28 cellular contexts compared by ENCODE assay signal in genomic region chr14:95349241-95349640, GRCh38.
"Had no signal": no experiment of that assay in that cellular context is flagged by ENCODE, and none has a peak within 500 bp of the region (broad histone marks: within the 10 kb centered on the region; RNA-seq: fewer than 3 reads in every experiment).

No MANE protein-coding gene starts in this region.

- DNase-seq: activated CD4-positive, alpha-beta memory T cell treated with anti-CD3 and anti-CD28 coated beads, Interleukin-2, amount 10 ng/mL, durations not matched to agents 7 days and 5 days; activated CD4-positive, alpha-beta T cell treated with anti-CD3 and anti-CD28 coated beads for 1 hour; activated CD4-positive, alpha-beta T cell treated with anti-CD3 and anti-CD28 coated beads for 4 hours; activated CD4-positive, alpha-beta T cell treated with anti-CD3 and anti-CD28 coated beads, Interleukin-2, amount 10 ng/mL, durations not matched to agents 7 days and 5 days; activated CD4-positive, alpha-beta T cell treated with anti-CD3 and anti-CD28 coated beads, Interleukin-2, amount 50 U/mL, for 4 hours; activated effector memory CD4-positive, alpha-beta T cell treated with anti-CD3 and anti-CD28 coated beads, Interleukin-2, amount 50 U/mL, for 16 hours; activated naive CD4-positive, alpha-beta T cell treated with anti-CD3 and anti-CD28 coated beads for 36 hours; activated naive CD8-positive, alpha-beta T cell treated with anti-CD3 and anti-CD28 coated beads for 36 hours; activated naive CD8-positive, alpha-beta T cell treated with anti-CD3 and anti-CD28 coated beads, Interleukin-2, amount 50 U/mL, for 24 hours; activated T-cell treated with anti-CD3 and anti-CD28 coated beads, Interleukin-2, amount 50 U/mL, for 1 hour; activated T-cell treated with anti-CD3 and anti-CD28 coated beads, Interleukin-2, amount 50 U/mL, for 48 hours; amygdala; aorta; body of pancreas; dorsolateral prefrontal cortex; effector memory CD4-positive, alpha-beta T cell; endodermal cell; foreskin fibroblast; gastrocnemius medialis; glutamatergic neuron; heart left ventricle; T-helper 1 cell; T-helper 17 cell; T1000 had no signal

- ATAC-seq: activated naive CD8-positive, alpha-beta T cell treated with anti-CD3 and anti-CD28 coated beads, Interleukin-2, amount 50 U/mL, for 24 hours; body of pancreas; esophagus mucosa; gastrocnemius medialis; heart left ventricle; T-helper 17 cell; WTC11 had no signal

- H3K27ac ChIP-seq: adrenal gland, body of pancreas, coronary artery, dorsolateral prefrontal cortex, gastrocnemius medialis, heart left ventricle had no signal
